Comparison of ENCODE assay signal across 18 cellular contexts in genomic region chr5:175830586-175831300, GRCh38. TPM values are rescaled to one million over a fixed set of nuclear protein-coding genes. Genes with fewer than 3 reads are reported as not detected.
"Had no signal": no experiment of that assay in that cellular context is flagged by ENCODE, and none has a peak within 500 bp of the region (broad histone marks: within the 10 kb centered on the region; RNA-seq: fewer than 3 reads in every experiment).

No MANE protein-coding gene starts in this region.

- H3K4me1 Mint-ChIP-seq: activated naive CD8-positive, alpha-beta T cell treated with anti-CD3 and anti-CD28 coated beads, Interleukin-2, amount 10 ng/mL, durations not matched to agents 7 days and 5 days had no signal

- DNase-seq: activated CD4-positive, alpha-beta T cell treated with anti-CD3 and anti-CD28 coated beads, Interleukin-2, amount 50 U/mL, for 1 hour; activated CD4-positive, CD25-positive, alpha-beta regulatory T cell; activated naive CD4-positive, alpha-beta T cell; activated naive CD8-positive, alpha-beta T cell treated with anti-CD3 and anti-CD28 coated beads, Interleukin-2, amount 10 ng/mL, durations not matched to agents 7 days and 5 days; kidney; left lung; mammary epithelial cell; right cardiac atrium; small intestine; stimulated activated CD4-positive, alpha-beta T cell treated with anti-CD3 and anti-CD28 coated beads, Interleukin-4, amount 100 ng/mL, for 24 hours; stimulated activated naive CD4-positive, alpha-beta T cell treated with Interleukin-2 at 50 U/mL for 16 hours had no signal

- H3K4me3 Mint-ChIP-seq: activated naive CD8-positive, alpha-beta T cell treated with anti-CD3 and anti-CD28 coated beads, Interleukin-2, amount 10 ng/mL, durations not matched to agents 7 days and 5 days; type B pancreatic cell had no signal

- ATAC-seq: gastroesophageal sphincter, left lung, right cardiac atrium had no signal

- H3K36me3 ChIP-seq: gastroesophageal sphincter, left lung, suprapubic skin had no signal

- H3K27ac Mint-ChIP-seq: activated naive CD8-positive, alpha-beta T cell treated with anti-CD3 and anti-CD28 coated beads, Interleukin-2, amount 10 ng/mL, durations not matched to agents 7 days and 5 days; type B pancreatic cell had no signal

- H3K9me3 Mint-ChIP-seq: activated naive CD8-positive, alpha-beta T cell treated with anti-CD3 and anti-CD28 coated beads, Interleukin-2, amount 10 ng/mL, durations not matched to agents 7 days and 5 days; type B pancreatic cell had no signal

- H3K27me3 ChIP-seq: left lung had no signal

- H3K4me3 ChIP-seq: gastroesophageal sphincter, left lung, suprapubic skin had no signal

- H3K9me3 ChIP-seq: left lung, suprapubic skin had no signal

- H3K27ac ChIP-seq: gastroesophageal sphincter, left lung, suprapubic skin had no signal

- H3K4me1 ChIP-seq: gastroesophageal sphincter, left lung, suprapubic skin had no signal

RNA-seq across cellular contexts. Expression of gene CPLX2, which starts 40.6 kb away (rescaled TPM):
- total RNA-seq: activated CD8-positive, alpha-beta memory T cell treated with anti-CD3 and anti-CD28 coated beads for 36 hours; activated naive CD8-positive, alpha-beta T cell treated with anti-CD3 and anti-CD28 coated beads, Interleukin-2, amount 10 ng/mL, durations not matched to agents 7 days and 5 days; bronchial epithelial cell; kidney; left lung; mammary epithelial cell; posterior vena cava; suprapubic skin; T-helper 2 cell treated with Interferon-gamma antibody and Interleukin-4, amounts not matched to agents 100 ng/mL and 5 ng/mL, for 36 hours had no signal
